18 cellular contexts compared by ENCODE assay signal in genomic region chr22:44389181-44389580, GRCh38.
"Had no signal": no experiment of that assay in that cellular context is flagged by ENCODE, and none has a peak within 500 bp of the region (broad histone marks: within the 10 kb centered on the region; RNA-seq: fewer than 3 reads in every experiment).

No MANE protein-coding gene starts in this region.

- H3K36me3 ChIP-seq: gastrocnemius medialis, stomach, upper lobe of left lung had no signal

- H3K27ac ChIP-seq: epithelial cell of prostate, gastrocnemius medialis, stomach, testis, upper lobe of left lung had no signal

- ATAC-seq: activated CD8-positive, alpha-beta T cell treated with anti-CD3 and anti-CD28 coated beads for 36 hours; activated T-cell treated with anti-CD3 and anti-CD28 coated beads, Interleukin-2, amount 50 U/mL, for 4 hours; effector memory CD8-positive, alpha-beta T cell; gastrocnemius medialis; left lobe of liver had no signal

- H3K27me3 ChIP-seq: testis, upper lobe of left lung had no signal

- FAIRE-seq: islet of Langerhans had no signal

- H3K9me3 ChIP-seq: gastrocnemius medialis, stomach, testis, upper lobe of left lung had no signal

- H3K4me3 ChIP-seq: gastrocnemius medialis, stomach, testis, upper lobe of left lung had no signal

- DNase-seq: activated CD4-positive, alpha-beta T cell treated with anti-CD3 and anti-CD28 coated beads for 4 hours; activated CD8-positive, alpha-beta T cell treated with anti-CD3 and anti-CD28 coated beads for 36 hours; activated effector memory CD4-positive, alpha-beta T cell treated with anti-CD3 and anti-CD28 coated beads, Interleukin-2, amount 50 U/mL, for 16 hours; activated naive CD8-positive, alpha-beta T cell treated with anti-CD3 and anti-CD28 coated beads, Interleukin-2, amount 10 ng/mL, durations not matched to agents 7 days and 5 days; activated T-cell treated with anti-CD3 and anti-CD28 coated beads, Interleukin-2, amount 50 U/mL, for 4 hours; dermis blood vessel endothelial cell; effector memory CD8-positive, alpha-beta T cell; gastrocnemius medialis; mesendoderm; stimulated activated CD4-positive, alpha-beta T cell treated with anti-CD3 and anti-CD28 coated beads, Interleukin-12 subunit alpha, Interleukin-12 subunit beta, amount 100 ng/mL, for 4 hours; stimulated activated CD4-positive, alpha-beta T cell treated with anti-CD3 and anti-CD28 coated beads, Interleukin-2, amount 100 ng/mL, for 24 hours; stomach; T-helper 2 cell; testis had no signal

- H3K4me1 ChIP-seq: gastrocnemius medialis, testis, upper lobe of left lung had no signal
